In the genomic region with DNA sequence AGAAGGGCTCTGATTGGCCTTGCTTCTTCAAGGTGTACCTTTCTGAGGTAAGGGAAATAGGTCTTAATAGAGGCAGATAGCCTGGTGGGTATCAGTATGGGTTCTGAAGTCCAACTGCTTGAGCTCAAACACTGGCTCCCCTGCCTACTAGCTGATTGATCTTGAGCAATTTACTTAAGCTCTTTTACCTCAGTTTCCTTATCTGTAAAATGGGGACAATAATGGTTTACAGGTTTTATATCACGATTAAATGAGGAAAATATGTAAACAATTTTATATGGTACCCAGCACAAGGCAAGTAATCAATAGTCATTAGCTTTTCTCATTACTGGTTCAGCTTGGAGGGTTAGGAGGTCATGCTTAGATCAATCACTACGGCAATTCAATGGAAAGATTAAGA, we compare ENCODE assay signal across 33 cellular contexts.
"Had no signal": no experiment of that assay in that cellular context is flagged by ENCODE, and none has a peak within 500 bp of the region (broad histone marks: within the 10 kb centered on the region; RNA-seq: fewer than 3 reads in every experiment).

No MANE protein-coding gene starts in this region.

- H3K27me3 ChIP-seq: adrenal gland, ascending aorta, body of pancreas, brain microvascular endothelial cell, breast epithelium, cardiac muscle cell had no signal

- H3K4me3 ChIP-seq: adrenal gland, ascending aorta, body of pancreas, breast epithelium, cardiac muscle cell had no signal

- FAIRE-seq: astrocyte, bronchial epithelial cell had no signal

- H3K36me3 ChIP-seq: adrenal gland, ascending aorta, brain microvascular endothelial cell, breast epithelium, cardiac muscle cell had no signal

- H3K27ac ChIP-seq: adrenal gland, ascending aorta, body of pancreas, brain microvascular endothelial cell, breast epithelium, cardiac muscle cell had no signal

- H3K4me1 ChIP-seq: adrenal gland, ascending aorta, body of pancreas, breast epithelium had no signal

- ATAC-seq: activated naive CD4-positive, alpha-beta T cell treated with anti-CD3 and anti-CD28 coated beads, Interleukin-2, amount 50 U/mL, for 72 hours; activated naive CD8-positive, alpha-beta T cell treated with anti-CD3 and anti-CD28 coated beads, Interleukin-2, amount 50 U/mL, for 24 hours; activated T-cell treated with anti-CD3 and anti-CD28 coated beads, Interleukin-2, amount 50 U/mL, for 4 hours; activated T-cell treated with anti-CD3 and anti-CD28 coated beads, Interleukin-2, amount 50 U/mL, for 72 hours; activated T-helper 17 cell treated with anti-CD3 and anti-CD28 coated beads, Interleukin-2, amount 50 U/mL, for 72 hours; body of pancreas had no signal

- DNase-seq: activated effector memory CD4-positive, alpha-beta T cell treated with anti-CD3 and anti-CD28 coated beads, Interleukin-2, amount 50 U/mL, for 16 hours; activated effector memory CD4-positive, alpha-beta T cell treated with Interleukin-2 at 50 U/mL for 16 hours; activated gamma-delta T cell; activated gamma-delta T cell treated with Interleukin-2 at 50 U/mL for 16 hours; activated naive CD4-positive, alpha-beta T cell; activated naive CD4-positive, alpha-beta T cell treated with anti-CD3 and anti-CD28 coated beads for 36 hours; activated naive CD4-positive, alpha-beta T cell treated with anti-CD3 and anti-CD28 coated beads, Interleukin-2, amount 10 ng/mL, durations not matched to agents 7 days and 5 days; activated naive CD4-positive, alpha-beta T cell treated with anti-CD3 and anti-CD28 coated beads, Interleukin-2, amount 50 U/mL, for 16 hours; activated naive CD4-positive, alpha-beta T cell treated with Interleukin-2 at 50 U/mL for 16 hours; activated naive CD8-positive, alpha-beta T cell treated with anti-CD3 and anti-CD28 coated beads for 36 hours; activated naive CD8-positive, alpha-beta T cell treated with anti-CD3 and anti-CD28 coated beads, Interleukin-2, amount 10 ng/mL, durations not matched to agents 7 days and 5 days; activated naive CD8-positive, alpha-beta T cell treated with anti-CD3 and anti-CD28 coated beads, Interleukin-2, amount 50 U/mL, for 24 hours; activated T-cell treated with anti-CD3 and anti-CD28 coated beads, Interleukin-2, amount 50 U/mL, for 24 hours; activated T-cell treated with anti-CD3 and anti-CD28 coated beads, Interleukin-2, amount 50 U/mL, for 4 hours; activated T-cell treated with anti-CD3 and anti-CD28 coated beads, Interleukin-2, amount 50 U/mL, for 48 hours; activated T-cell treated with anti-CD3 and anti-CD28 coated beads, Interleukin-2, amount 50 U/mL, for 72 hours; adrenal gland; amniotic stem cell; amygdala; anterior cingulate cortex; aorta; body of pancreas; brain microvascular endothelial cell; caudate nucleus; central memory CD4-positive, alpha-beta T cell; cerebellar nuclear complex had no signal

- H3K9me3 ChIP-seq: adrenal gland, ascending aorta, body of pancreas, breast epithelium had no signal
